In the genomic region with DNA sequence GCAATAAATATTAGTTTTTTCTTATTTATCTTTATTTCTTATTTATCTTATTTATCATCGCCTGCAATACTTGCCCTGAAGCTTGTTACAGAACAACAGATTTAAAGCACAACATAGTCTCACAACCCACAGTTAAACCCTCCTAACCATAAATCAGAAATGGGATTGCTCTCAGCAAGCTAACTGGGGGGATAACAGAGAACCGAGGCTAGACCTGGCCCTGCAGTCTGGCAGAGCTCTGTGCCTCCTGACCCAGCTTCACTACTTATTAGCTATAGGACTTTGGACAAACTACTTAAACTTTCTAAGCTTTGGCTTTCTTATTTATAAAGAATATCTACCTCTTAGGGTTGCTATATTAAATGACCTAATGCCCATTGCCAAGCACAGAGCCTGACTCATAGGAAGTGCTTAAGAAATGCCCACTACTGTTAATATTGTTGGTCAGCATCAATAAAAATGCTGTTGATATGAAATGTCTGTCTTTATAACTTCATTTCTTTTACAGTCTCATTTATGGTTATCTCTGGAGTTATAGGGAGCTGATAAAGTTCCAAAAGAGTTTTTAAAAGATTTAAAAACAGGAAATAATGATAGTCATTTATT, we compare ENCODE assay signal across 20 cellular contexts.
DNase-seq lines count a peak whose midpoint lies in the region; ATAC-seq and TF ChIP-seq lines count a peak whose summit lies in the region.
"Had no signal": no experiment of that assay in that cellular context is flagged by ENCODE, and none has a peak within 500 bp of the region (broad histone marks: within the 10 kb centered on the region; RNA-seq: fewer than 3 reads in every experiment).

No MANE protein-coding gene starts in this region.

- TF ChIP-seq POLR2A in breast epithelium (IDR thresholded peaks at IDR 0.05) (no peak), adrenal gland (IDR thresholded peaks at IDR 0.05) (no peak)

- no peak for TF ChIP-seq CTCF in MCF 10A (IDR thresholded peaks at IDR 0.05; ENCODE audit: unreplicated experiment)
- TF ChIP-seq CTCF in breast epithelium (IDR thresholded peaks at IDR 0.05): no peak
- TF ChIP-seq CTCF in WTC11 (IDR thresholded peaks at IDR 0.05): no peak
- TF ChIP-seq CTCF in fibroblast of the aortic adventitia (IDR thresholded peaks at IDR 0.05; ENCODE audit: insufficient read depth, low read length): no peak
- no peak for TF ChIP-seq CTCF in adrenal gland (IDR thresholded peaks at IDR 0.05)

- BruUV-seq in MCF 10A (replicated peaks; lab: Mats Ljungman, UMichigan): no TSS peak

- H3K27me3 ChIP-seq in breast epithelium: no peaks in the 10 kb centered on the region
- H3K27me3 ChIP-seq in adrenal gland: no peaks in the 10 kb centered on the region
- H3K27me3 ChIP-seq: pancreas, tibial nerve had no signal

- POLR2A ChIA-PET in MCF 10A (lab: Yijun Ruan, JAX): interaction anchor here (0.6 to 1.5 kb wide), 5 partner anchors 16 to 176 kb away, joined by 3 to 4 read pairs (median 3); no protein-coding TSS in a partner anchor
- POLR2A ChIA-PET in WTC11 (lab: Charles Lee): no interaction called here

- intact Hi-C loops in MCF 10A (cut with micrococcal nuclease): no loop called here
- intact Hi-C loops in breast epithelium (cut with DNase I; ENCODE audit: low total_unique reads): no loop called here
- intact Hi-C loops in adrenal gland (cut with DNase I): no loop called here

- H3K9me3 ChIP-seq in breast epithelium: no peaks in the 10 kb centered on the region
- no peaks in the 10 kb centered on the region for H3K9me3 ChIP-seq in adrenal gland (replicated peaks in 1 of 3)
- H3K9me3 ChIP-seq: pancreas, tibial nerve had no signal

- H3K27me3 Mint-ChIP-seq in MCF 10A (ENCODE audit: insufficient read depth, unreplicated experiment): no peaks in the 10 kb centered on the region
- H3K27me3 Mint-ChIP-seq in WTC11 (ENCODE audit: low read depth): no peaks in the 10 kb centered on the region

- H3K4me3 Mint-ChIP-seq in MCF 10A (ENCODE audit: unreplicated experiment) (no peak overlapping the region), WTC11 (no peak overlapping the region)
- H3K4me3 Mint-ChIP-seq: activated naive CD8-positive, alpha-beta T cell treated with anti-CD3 and anti-CD28 coated beads, Interleukin-2, amount 50 U/mL, for 24 hours; activated T-cell treated with anti-CD3 and anti-CD28 coated beads, Interleukin-2, amount 50 U/mL, for 72 hours; CD4-positive, CD25-positive, alpha-beta regulatory T cell; stimulated activated effector memory CD8-positive, alpha-beta T cell treated with anti-CD3 and anti-CD28 coated beads, Interleukin-12 subunit alpha, Interleukin-12 subunit beta, amount 100 ng/mL, for 72 hours had no signal

- H3K9me3 Mint-ChIP-seq in MCF 10A (ENCODE audit: unreplicated experiment) (no peaks in the 10 kb centered on the region), WTC11 (no peaks in the 10 kb centered on the region)
- H3K9me3 Mint-ChIP-seq: activated naive CD8-positive, alpha-beta T cell treated with anti-CD3 and anti-CD28 coated beads, Interleukin-2, amount 50 U/mL, for 24 hours; activated T-cell treated with anti-CD3 and anti-CD28 coated beads, Interleukin-2, amount 50 U/mL, for 72 hours; CD4-positive, CD25-positive, alpha-beta regulatory T cell; stimulated activated effector memory CD8-positive, alpha-beta T cell treated with anti-CD3 and anti-CD28 coated beads, Interleukin-12 subunit alpha, Interleukin-12 subunit beta, amount 100 ng/mL, for 72 hours had no signal

- ATAC-seq in WTC11 (peak; percentile 25; the same call in 1 of the 2 replicates), GM18873 (IDR thresholded peaks at IDR 0.05; ENCODE audit: low FRiP score, unreplicated experiment) (no peak)
- ATAC-seq: activated naive CD8-positive, alpha-beta T cell treated with anti-CD3 and anti-CD28 coated beads, Interleukin-2, amount 50 U/mL, for 24 hours; activated T-cell treated with anti-CD3 and anti-CD28 coated beads, Interleukin-2, amount 50 U/mL, for 72 hours; GM12878; pancreas; stimulated activated effector memory CD8-positive, alpha-beta T cell treated with anti-CD3 and anti-CD28 coated beads, Interleukin-12 subunit alpha, Interleukin-12 subunit beta, amount 100 ng/mL, for 72 hours had no signal

- H3K4me1 Mint-ChIP-seq in MCF 10A (ENCODE audit: insufficient read depth, unreplicated experiment): peaks cover 39% of the 10 kb centered on the region
- peaks cover 37% of the 10 kb centered on the region for H3K4me1 Mint-ChIP-seq in WTC11
- H3K4me1 Mint-ChIP-seq: CD4-positive, CD25-positive, alpha-beta regulatory T cell; stimulated activated effector memory CD8-positive, alpha-beta T cell treated with anti-CD3 and anti-CD28 coated beads, Interleukin-12 subunit alpha, Interleukin-12 subunit beta, amount 100 ng/mL, for 72 hours had no signal

- H3K36me3 Mint-ChIP-seq in MCF 10A (ENCODE audit: insufficient read depth, unreplicated experiment) (no peaks in the 10 kb centered on the region), WTC11 (no peaks in the 10 kb centered on the region)
- H3K36me3 Mint-ChIP-seq: CD4-positive, CD25-positive, alpha-beta regulatory T cell; stimulated activated effector memory CD8-positive, alpha-beta T cell treated with anti-CD3 and anti-CD28 coated beads, Interleukin-12 subunit alpha, Interleukin-12 subunit beta, amount 100 ng/mL, for 72 hours had no signal

- H3K4me3 ChIP-seq in breast epithelium: no peak overlapping the region
- H3K4me3 ChIP-seq in fibroblast of the aortic adventitia (ENCODE audit: low read depth, low read length): no peak overlapping the region
- no peak overlapping the region for H3K4me3 ChIP-seq in adrenal gland
- H3K4me3 ChIP-seq: GM12878, pancreas, tibial nerve had no signal

- H3K27ac ChIP-seq in breast epithelium (no peak overlapping the region), adrenal gland (no peak overlapping the region)
- H3K27ac ChIP-seq: epithelial cell of prostate, pancreas, tibial nerve had no signal

- peak overlapping the region; percentile 11 for H3K27ac Mint-ChIP-seq in MCF 10A (ENCODE audit: low read depth, unreplicated experiment)
- no peak overlapping the region for H3K27ac Mint-ChIP-seq in WTC11
- H3K27ac Mint-ChIP-seq: activated naive CD8-positive, alpha-beta T cell treated with anti-CD3 and anti-CD28 coated beads, Interleukin-2, amount 50 U/mL, for 24 hours; activated T-cell treated with anti-CD3 and anti-CD28 coated beads, Interleukin-2, amount 50 U/mL, for 72 hours; CD4-positive, CD25-positive, alpha-beta regulatory T cell; stimulated activated effector memory CD8-positive, alpha-beta T cell treated with anti-CD3 and anti-CD28 coated beads, Interleukin-12 subunit alpha, Interleukin-12 subunit beta, amount 100 ng/mL, for 72 hours had no signal

- H3K4me1 ChIP-seq in breast epithelium (no peaks in the 10 kb centered on the region), adrenal gland (replicated peaks in 1 of 2) (peaks cover 0 to 13% of the 10 kb centered on the region in 2 donors)

- WGBS in adrenal gland, 4 donors: 85 to 93% (median 87%) methylated on average over 2 of the region's 2 CpGs

- peak; percentile 58 for DNase-seq in MCF 10A (ENCODE audit: unreplicated experiment)
- DNase-seq in breast epithelium (ENCODE audit: low spot score in 2 of 2): no peak
- DNase-seq in WTC11 (ENCODE audit: low spot score): no peak
- DNase-seq in fibroblast of the aortic adventitia (ENCODE audit: low read depth): peak; percentile 48
- no peak for DNase-seq in adrenal gland
- DNase-seq in NCI-H1436 (lab: John Stamatoyannopoulos, UW): no peak
- no peak for DNase-seq in NCI-H1092 treated with DMSO at 0.1 percent for 48 hours (lab: John Stamatoyannopoulos, UW)
- DNase-seq: activated CD4-positive, alpha-beta T cell treated with anti-CD3 and anti-CD28 coated beads, Interleukin-2, amount 50 U/mL, for 48 hours; activated naive CD8-positive, alpha-beta T cell treated with anti-CD3 and anti-CD28 coated beads, Interleukin-2, amount 50 U/mL, for 24 hours; activated T-cell treated with anti-CD3 and anti-CD28 coated beads, Interleukin-2, amount 50 U/mL, for 72 hours; CD4-positive, CD25-positive, alpha-beta regulatory T cell; NCI-H2107; NCI-H774; pancreas; small intestine had no signal

- H3K36me3 ChIP-seq in breast epithelium: no peaks in the 10 kb centered on the region
- no peaks in the 10 kb centered on the region for H3K36me3 ChIP-seq in adrenal gland (replicated peaks in 1 of 2)
- H3K36me3 ChIP-seq: pancreas, tibial nerve had no signal

- CTCF ChIA-PET in MCF 10A (lab: Yijun Ruan, JAX) (interaction anchor here (0.7 to 11.3 kb wide), 5 partner anchors 14 to 264 kb away, joined by 3 to 84 read pairs (median 3); no protein-coding TSS in a partner anchor), WTC11 (lab: Charles Lee) (interaction anchor here (1.1 to 1.3 kb wide), 2 partner anchors 38 to 271 kb away, joined by 3 read pairs; no protein-coding TSS in a partner anchor)

TF ChIP-seq in WTC11, 78 proteins besides CTCF, POLR2A, EP300 and RAD21 (continues in another document):
- TF ChIP-seq, protein P1, sequence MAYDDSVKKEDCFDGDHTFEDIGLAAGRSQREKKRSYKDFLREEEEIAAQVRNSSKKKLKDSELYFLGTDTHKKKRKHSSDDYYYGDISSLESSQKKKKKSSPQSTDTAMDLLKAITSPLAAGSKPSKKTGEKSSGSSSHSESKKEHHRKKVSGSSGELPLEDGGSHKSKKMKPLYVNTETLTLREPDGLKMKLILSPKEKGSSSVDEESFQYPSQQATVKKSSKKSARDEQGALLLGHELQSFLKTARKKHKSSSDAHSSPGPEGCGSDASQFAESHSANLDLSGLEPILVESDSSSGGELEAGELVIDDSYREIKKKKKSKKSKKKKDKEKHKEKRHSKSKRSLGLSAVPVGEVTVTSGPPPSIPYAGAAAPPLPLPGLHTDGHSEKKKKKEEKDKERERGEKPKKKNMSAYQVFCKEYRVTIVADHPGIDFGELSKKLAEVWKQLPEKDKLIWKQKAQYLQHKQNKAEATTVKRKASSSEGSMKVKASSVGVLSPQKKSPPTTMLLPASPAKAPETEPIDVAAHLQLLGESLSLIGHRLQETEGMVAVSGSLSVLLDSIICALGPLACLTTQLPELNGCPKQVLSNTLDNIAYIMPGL (CRISPR knock-in tag; IDR thresholded peaks at IDR 0.05): no peak
- TF ChIP-seq SMAD3 (CRISPR knock-in tag; IDR thresholded peaks at IDR 0.05; ENCODE audit: borderline replicate concordance) (no peak), ATF1 (CRISPR knock-in tag; IDR thresholded peaks at IDR 0.05) (no peak), ZNF396 (CRISPR knock-in tag; IDR thresholded peaks at IDR 0.05; ENCODE audit: borderline replicate concordance) (no peak), TEAD4 (CRISPR knock-in tag; IDR thresholded peaks at IDR 0.05) (no peak), E2F5 (CRISPR knock-in tag; IDR thresholded peaks at IDR 0.05) (no peak)

Comparison
In these comparisons a context has a peak if more than half of its experiments do, and no peak if none do; other contexts are left out.
1. DNase-seq: peak in MCF 10A (single experiment) and fibroblast of the aortic adventitia (single experiment); none in breast epithelium (0 of 2), WTC11 (single experiment), adrenal gland (0 of 7), NCI-H1436 (single experiment) and NCI-H1092 treated with DMSO at 0.1 percent for 48 hours (single experiment).